14 cellular contexts compared by ENCODE assay signal in genomic region chr1:15282810-15283474, GRCh38. TPM values are rescaled to one million over a fixed set of nuclear protein-coding genes. Genes with fewer than 3 reads are reported as not detected.
DNase-seq lines count a peak whose midpoint lies in the region; ATAC-seq, FAIRE-seq and TF ChIP-seq lines count a peak whose summit lies in the region.
"Had no signal": no experiment of that assay in that cellular context is flagged by ENCODE, and none has a peak within 500 bp of the region (broad histone marks: within the 10 kb centered on the region; RNA-seq: fewer than 3 reads in every experiment).

No MANE protein-coding gene starts in this region.

- CTCF ChIA-PET in K562 (lab: Yijun Ruan, JAX; ENCODE audit: low intra/inter-chr PET ratio) = no interaction called here

- H3K4me3 ChIP-seq in K562 = no peak overlapping the region
- H3K4me3 ChIP-seq in heart left ventricle = no peak overlapping the region
- no peak overlapping the region for H3K4me3 ChIP-seq in prostate gland
- no peak overlapping the region for H3K4me3 ChIP-seq in coronary artery
- H3K4me3 ChIP-seq: BLaER1, thoracic aorta had no signal

- WGBS in K562 (ENCODE audit: insufficient coverage, low coverage, missing lambda C conversion rate) = 8% methylated on average over 7 of the region's 7 CpGs
- 64 to 76% (median 72%) methylated on average over 7 of the region's 7 CpGs for WGBS in heart left ventricle, 4 donors
- WGBS in prostate gland = 46% methylated on average over 7 of the region's 7 CpGs

- H3K4me2 ChIP-seq in K562 (ENCODE audit: insufficient read depth, low read length) = no peak overlapping the region
- H3K4me2 ChIP-seq: BLaER1 had no signal

- H3K27ac ChIP-seq in K562 (ENCODE audit: extremely low read depth, low read depth, low read length) = no peak overlapping the region
- H3K27ac ChIP-seq in heart left ventricle = peak overlapping the region in 10 of 12 donors; percentile 18 to 75 (median 62)
- peak overlapping the region; percentile 9 to 74 for H3K27ac ChIP-seq in prostate gland
- no peak overlapping the region for H3K27ac ChIP-seq in coronary artery
- H3K27ac ChIP-seq: BLaER1, thoracic aorta had no signal

- H3K27me3 ChIP-seq in K562 (ENCODE audit: control insufficient read depth in 2 of 2, insufficient read depth in 2 of 2, low read length in 2 of 2) = peaks cover 19 to 46% of the 10 kb centered on the region in 2 experiments
- H3K27me3 ChIP-seq in heart left ventricle = peaks cover 0 to 5% (median 0%) of the 10 kb centered on the region in 9 donors
- H3K27me3 ChIP-seq in prostate gland (replicated peaks; ENCODE audit: insufficient read depth) = no peaks in the 10 kb centered on the region
- H3K27me3 ChIP-seq: BLaER1 had no signal

- no peak for ATAC-seq in K562
- peak; percentile 82 to 95 (median 88) for ATAC-seq in heart left ventricle
- ATAC-seq in GM19324 (IDR thresholded peaks at IDR 0.05; ENCODE audit: low FRiP score, unreplicated experiment) = no peak
- ATAC-seq: activated CD8-positive, alpha-beta memory T cell treated with anti-CD3 and anti-CD28 coated beads, Interleukin-2, amount 10 ng/mL, durations not matched to agents 7 days and 5 days had no signal

- H4K20me1 ChIP-seq in K562 (replicated peaks; ENCODE audit: control insufficient read depth, insufficient read depth, low read length) = no peaks in the 10 kb centered on the region
- H4K20me1 ChIP-seq: BLaER1 had no signal

- H3K9me3 ChIP-seq in K562 (replicated peaks; ENCODE audit: control insufficient read depth, insufficient read depth, low read depth, low read length) (no peaks in the 10 kb centered on the region; the same call in 1 of the 2 replicates), heart left ventricle (no peaks in the 10 kb centered on the region), prostate gland (no peaks in the 10 kb centered on the region)
- H3K9me3 ChIP-seq: BLaER1, thoracic aorta had no signal

- H3K9ac ChIP-seq in K562 (ENCODE audit: insufficient read depth in 1 of 2, low read depth in 2 of 2, low read length in 2 of 2) = no peak overlapping the region
- H3K9ac ChIP-seq: BLaER1 had no signal

- H2AFZ ChIP-seq in K562 (ENCODE audit: low read depth, low read length) = no peak overlapping the region

- no peaks in the 10 kb centered on the region for H3K79me2 ChIP-seq in K562 (ENCODE audit: control insufficient read depth, insufficient read depth, low read length)

- no peak for FAIRE-seq in K562 (lab: Jason Lieb, UNC)
- FAIRE-seq: islet of Langerhans had no signal

- intact Hi-C loops in K562 (cut with micrococcal nuclease) (no loop called here), heart left ventricle (cut with DNase I) (no loop called here), prostate gland (cut with DNase I) (no loop called here)

- H3K4me1 ChIP-seq in K562 (replicated peaks in 1 of 2; ENCODE audit: control insufficient read depth in 2 of 2, insufficient read depth in 2 of 2, low read length in 2 of 2) (no peaks in the 10 kb centered on the region; a peak in 1 of 5 replicates), heart left ventricle (peaks cover 0 to 21% (median 2%) of the 10 kb centered on the region in 12 donors), prostate gland (replicated peaks) (peaks cover 4% of the 10 kb centered on the region)
- H3K4me1 ChIP-seq: BLaER1 had no signal

- no peak for TF ChIP-seq POLR2A in K562 (conservative IDR thresholded peaks at IDR 0.05)
- TF ChIP-seq POLR2A in heart left ventricle (IDR thresholded peaks at IDR 0.05) = no peak
- no peak for TF ChIP-seq POLR2A in prostate gland (IDR thresholded peaks at IDR 0.05)

- DNase-seq in NCI-H2081 treated with DMSO at 0.1 percent for 48 hours (lab: John Stamatoyannopoulos, UW) (peak; percentile 26), K562 (ENCODE audit: extremely low read depth in 1 of 4, low spot score in 3 of 4) (no peak), heart left ventricle (peak in 4 of 5 donors; percentile 40 to 68 (median 54)), prostate gland (ENCODE audit: low spot score) (peak; percentile 35), coronary artery (ENCODE audit: low spot score) (no peak)
- DNase-seq in activated CD4-positive, alpha-beta T cell treated with anti-CD3 and anti-CD28 coated beads for 4 hours = no peak
- DNase-seq: activated B cell treated with CpG ODN at 0.5 μM for 24 hours; activated CD8-positive, alpha-beta memory T cell treated with anti-CD3 and anti-CD28 coated beads, Interleukin-2, amount 10 ng/mL, durations not matched to agents 7 days and 5 days; activated gamma-delta T cell treated with Interleukin-2 at 50 U/mL for 16 hours; SW 1271 had no signal

- POLR2A ChIA-PET in K562 (lab: Yijun Ruan, JAX) = interaction anchor here (0.6 to 1.3 kb wide), 3 partner anchors 9 to 69 kb away, joined by 3 to 4 read pairs (median 3); no protein-coding TSS in a partner anchor

- TF ChIP-seq RAD21 in K562 (CRISPR knock-in tag; conservative IDR thresholded peaks at IDR 0.05 in 1 of 2, IDR thresholded peaks at IDR 0.05 in 1 of 2) = no peak

- in situ Hi-C loops in K562 (cut with MboI) = no loop called here

- no peak for TF ChIP-seq CTCF in K562 (IDR thresholded peaks at IDR 0.05 in 2 of 3, conservative IDR thresholded peaks at IDR 0.05 in 1 of 3; ENCODE audit: insufficient read depth in 2 of 3, low read depth in 1 of 3, low read length in 3 of 3)
- TF ChIP-seq CTCF in heart left ventricle (IDR thresholded peaks at IDR 0.05) = no peak
- TF ChIP-seq CTCF in prostate gland (IDR thresholded peaks at IDR 0.05) = no peak
- TF ChIP-seq CTCF in coronary artery (IDR thresholded peaks at IDR 0.05) = no peak

- no TSS peak for BruUV-seq in K562 (replicated peaks; lab: Mats Ljungman, UMichigan)

- TF ChIP-seq EP300 in K562 (IDR thresholded peaks at IDR 0.05; ENCODE audit: low read length) = no peak

- H3K9me1 ChIP-seq in K562 (ENCODE audit: control insufficient read depth, insufficient read depth, low read length) = no peaks in the 10 kb centered on the region

- H3K36me3 ChIP-seq in K562 (ENCODE audit: control insufficient read depth, insufficient read depth, low read length) (no peaks in the 10 kb centered on the region), heart left ventricle (no peaks in the 10 kb centered on the region), prostate gland (no peaks in the 10 kb centered on the region)
- H3K36me3 ChIP-seq: BLaER1, thoracic aorta had no signal

TF ChIP-seq in K562, 482 proteins besides CTCF, POLR2A, EP300 and RAD21:
- peak; percentile 77 for TF ChIP-seq RFX1 (IDR thresholded peaks at IDR 0.05)
- TF ChIP-seq ZNF224 (CRISPR knock-in tag; IDR thresholded peaks at IDR 0.05) = no peak
- peak; percentile 69 for TF ChIP-seq PKNOX1 (IDR thresholded peaks at IDR 0.05)

RNA-seq across cellular contexts. Expression of gene FHAD1, which starts 35.9 kb away (rescaled TPM):
- 0.12 and 0.19 TPM in 2 replicates for total RNA-seq in K562 (2011; cell fraction: chromatin; rRNA removed; ENCODE audit: low replicate concordance)
- not detected in 2 replicates for total RNA-seq in K562 (2011; cell fraction: nucleolus; rRNA removed)
- total RNA-seq in K562 (2011; cell fraction: nucleoplasm; rRNA removed) = 0.07 TPM in 1 of 2 replicates, not detected in the other
- total RNA-seq in K562 (2014; rRNA removed) = 1.4 and 3.1 TPM in 2 replicates
- total RNA-seq in K562 (2014; rRNA removed; fragmentation: Illumina TruSeq; extraction: Trizol) = 1.5 and 1.8 TPM in 2 replicates
- 2.1 and 2.2 TPM in 2 replicates for total RNA-seq in K562 (2015; rRNA removed; fragmentation: Illumina TruSeq; extraction: Trizol)
- total RNA-seq in K562 (2021) = 1.3 and 1.6 TPM in 2 replicates
- polyA plus RNA-seq in K562 (2011; rRNA removed) = 0.01 TPM in 1 of 2 replicates, not detected in the other
- polyA plus RNA-seq in K562 (2011; cell fraction: cytosol; rRNA removed) = 0.04 TPM in 1 of 2 replicates, not detected in the other
- polyA plus RNA-seq in K562 (2011; cell fraction: nucleus; rRNA removed) = 0.06 and 0.10 TPM in 2 replicates
- 1.8 and 5.7 TPM in 2 replicates for polyA plus RNA-seq in K562 (2012)
- polyA plus RNA-seq in K562 (2014; fragmentation: Illumina TruSeq; extraction: Trizol) = 1.4 and 2.1 TPM in 2 replicates
- polyA plus RNA-seq in K562 (2014; fragmentation: Nextera tagmentation; extraction: Ambion mirVana) = under 1 TPM; 0.32 to 0.45 TPM
- polyA plus RNA-seq in K562 (2014; rRNA removed) = 1.7 and 1.9 TPM in 2 replicates
- polyA minus RNA-seq in K562 (2011; rRNA and poly(A)+ RNA removed) = not detected in 2 replicates
- not detected in 2 replicates for polyA minus RNA-seq in K562 (2011; cell fraction: cytosol; rRNA and poly(A)+ RNA removed)
- polyA minus RNA-seq in K562 (2011; cell fraction: nucleus; rRNA and poly(A)+ RNA removed) = not detected in 2 replicates
- total RNA-seq in heart left ventricle = 1 to 10 TPM in 1 of 9 donors, under 1 TPM in 5, not detected in 3; 0.07 to 1.1 (median 0.18) TPM
- polyA plus RNA-seq in heart left ventricle = under 1 TPM in 1 of 2 donors, not detected in 1; 0.06 TPM
- 1 to 10 TPM in 1 of 2 donors, under 1 TPM in 1; 0.27 to 6.5 TPM for total RNA-seq in prostate gland
- total RNA-seq: activated B cell treated with CpG ODN at 0.5 μM for 24 hours; activated CD8-positive, alpha-beta memory T cell treated with anti-CD3 and anti-CD28 coated beads, Interleukin-2, amount 10 ng/mL, durations not matched to agents 7 days and 5 days had no signal

Comparison
In these comparisons a context has a peak if more than half of its experiments do, and no peak if none do; other contexts are left out.
1. DNase-seq: peak in NCI-H2081 treated with DMSO at 0.1 percent for 48 hours (single experiment), heart left ventricle (4 of 5) and prostate gland (single experiment); none in K562 (0 of 4), coronary artery (single experiment) and activated CD4-positive, alpha-beta T cell treated with anti-CD3 and anti-CD28 coated beads for 4 hours (0 of 2).
2. ATAC-seq: peak in heart left ventricle (4 of 4); none in K562 (single experiment) and GM19324 (single experiment).
3. H3K27ac ChIP-seq: peak in heart left ventricle (10 of 12) and prostate gland (2 of 2); none in K562 (single experiment) and coronary artery (0 of 2).